Comparison of ENCODE assay signal across 8 cellular contexts in genomic region chr4:87973283-87974169, GRCh38. TPM values are rescaled to one million over a fixed set of nuclear protein-coding genes. Genes with fewer than 3 reads are reported as not detected.
DNase-seq lines count a peak whose midpoint lies in the region; ATAC-seq lines count a peak whose summit lies in the region.

No MANE protein-coding gene starts in this region.

- DNase-seq in Caki2 (ENCODE audit: low read depth) (peak; percentile 93), NCI-H774 (lab: John Stamatoyannopoulos, UW) (peak; percentile 5), globus pallidus (ENCODE audit: low spot score) (peak; percentile 87), occipital lobe (lab: John Stamatoyannopoulos, UW) (peak; percentile 12)
- peak; percentile 25 to 50 for DNase-seq in activated T-cell treated with anti-CD3 and anti-CD28 coated beads, Interleukin-2, amount 50 U/mL, for 72 hours

- peaks cover 14% of the 10 kb centered on the region for H3K4me1 Mint-ChIP-seq in activated T-cell treated with anti-CD3 and anti-CD28 coated beads, Interleukin-2, amount 50 U/mL, for 72 hours (ENCODE audit: low read depth)
- H3K4me1 Mint-ChIP-seq in stimulated activated memory B cell treated with anti-CD40 and anti-IgM and Interleukin-4, amounts not matched to agents 10 μg/mL and 1 μg/mL and 100 μg/mL, for 72 hours = peaks cover 7% of the 10 kb centered on the region

- ATAC-seq in GM19351 (IDR thresholded peaks at IDR 0.05; ENCODE audit: unreplicated experiment) (peak; percentile 91), HG03442 (IDR thresholded peaks at IDR 0.05; ENCODE audit: unreplicated experiment) (peak; percentile 79)
- peak; percentile 55 to 57 for ATAC-seq in activated T-cell treated with anti-CD3 and anti-CD28 coated beads, Interleukin-2, amount 50 U/mL, for 72 hours (replicated peaks in 1 of 2)
- no peak for ATAC-seq in stimulated activated memory B cell treated with anti-CD40 and anti-IgM and Interleukin-4, amounts not matched to agents 10 μg/mL and 1 μg/mL and 100 μg/mL, for 72 hours

- no peak overlapping the region for H3K4me3 Mint-ChIP-seq in activated T-cell treated with anti-CD3 and anti-CD28 coated beads, Interleukin-2, amount 50 U/mL, for 72 hours
- no peak overlapping the region for H3K4me3 Mint-ChIP-seq in stimulated activated memory B cell treated with anti-CD40 and anti-IgM and Interleukin-4, amounts not matched to agents 10 μg/mL and 1 μg/mL and 100 μg/mL, for 72 hours

- H3K27ac Mint-ChIP-seq in activated T-cell treated with anti-CD3 and anti-CD28 coated beads, Interleukin-2, amount 50 U/mL, for 72 hours = no peak overlapping the region
- H3K27ac Mint-ChIP-seq in stimulated activated memory B cell treated with anti-CD40 and anti-IgM and Interleukin-4, amounts not matched to agents 10 μg/mL and 1 μg/mL and 100 μg/mL, for 72 hours = no peak overlapping the region

- H3K9me3 Mint-ChIP-seq in activated T-cell treated with anti-CD3 and anti-CD28 coated beads, Interleukin-2, amount 50 U/mL, for 72 hours = no peaks in the 10 kb centered on the region
- no peaks in the 10 kb centered on the region for H3K9me3 Mint-ChIP-seq in stimulated activated memory B cell treated with anti-CD40 and anti-IgM and Interleukin-4, amounts not matched to agents 10 μg/mL and 1 μg/mL and 100 μg/mL, for 72 hours

- no peaks in the 10 kb centered on the region for H3K36me3 Mint-ChIP-seq in activated T-cell treated with anti-CD3 and anti-CD28 coated beads, Interleukin-2, amount 50 U/mL, for 72 hours (ENCODE audit: insufficient read depth in 2 of 2)
- H3K36me3 Mint-ChIP-seq in stimulated activated memory B cell treated with anti-CD40 and anti-IgM and Interleukin-4, amounts not matched to agents 10 μg/mL and 1 μg/mL and 100 μg/mL, for 72 hours = no peaks in the 10 kb centered on the region

- in situ Hi-C loops in Caki2 (cut with HindIII; ENCODE audit: low pct_unique_long_range_greater_than_20kb, low sequenced_read_pairs) = no loop called here

- H3K27me3 Mint-ChIP-seq in activated T-cell treated with anti-CD3 and anti-CD28 coated beads, Interleukin-2, amount 50 U/mL, for 72 hours (ENCODE audit: low read depth) = peaks cover 48% of the 10 kb centered on the region
- peaks cover 23% of the 10 kb centered on the region for H3K27me3 Mint-ChIP-seq in stimulated activated memory B cell treated with anti-CD40 and anti-IgM and Interleukin-4, amounts not matched to agents 10 μg/mL and 1 μg/mL and 100 μg/mL, for 72 hours

RNA-seq across cellular contexts. Expression of gene SPP1, which starts 2.0 kb away (rescaled TPM):
- total RNA-seq in Caki2 (2014; rRNA removed; shearing (Covaris generic); ENCODE audit: low replicate concordance) = 7,203 and 7,403 TPM in 2 replicates
- under 1 TPM in 1 of 2 donors, not detected in 1; 0.19 TPM for total RNA-seq in activated T-cell treated with anti-CD3 and anti-CD28 coated beads, Interleukin-2, amount 50 U/mL, for 72 hours
- total RNA-seq in occipital lobe = 190 TPM

RNA-seq across cellular contexts. Expression of gene PKD2, which starts 33.9 kb away (rescaled TPM):
- total RNA-seq in Caki2 (2014; rRNA removed; shearing (Covaris generic); ENCODE audit: low replicate concordance) = 16.6 and 38.8 TPM in 2 replicates
- total RNA-seq in activated T-cell treated with anti-CD3 and anti-CD28 coated beads, Interleukin-2, amount 50 U/mL, for 72 hours = 1 to 10 TPM; 7.3 to 9.1 TPM
- 59.9 TPM for total RNA-seq in occipital lobe

Comparison
In these comparisons a context has a peak if more than half of its experiments do, and no peak if none do; other contexts are left out.
1. DNase-seq: peak in every context shown above with its lines; median percentile 93 in Caki2; 87 in globus pallidus; 38 in activated T-cell treated with anti-CD3 and anti-CD28 coated beads, Interleukin-2, amount 50 U/mL, for 72 hours; 12 in occipital lobe; 5 in NCI-H774.
2. RNA of gene SPP1, which starts 2.0 kb away (total RNA-seq): 7,203 to 7,403 TPM in Caki2 and 190 TPM in occipital lobe (single experiment); 0.19 TPM in activated T-cell treated with anti-CD3 and anti-CD28 coated beads, Interleukin-2, amount 50 U/mL, for 72 hours; every median in the first group is over 100 times any median in the second.